Comparison of ENCODE assay signal across 8 cellular contexts in genomic region chr1:156746716-156747631, GRCh38. TPM values are rescaled to one million over a fixed set of nuclear protein-coding genes. Genes with fewer than 3 reads are reported as not detected.
DNase-seq lines count a peak whose midpoint lies in the region; ATAC-seq and TF ChIP-seq lines count a peak whose summit lies in the region.

No MANE protein-coding gene starts in this region.

- TF ChIP-seq CTCF in thoracic aorta (IDR thresholded peaks at IDR 0.05), result no peak

- peaks cover 35 to 48% of the 10 kb centered on the region in 2 donors for H3K4me1 ChIP-seq in thoracic aorta (ENCODE audit: control insufficient read depth in 1 of 2, low read depth in 2 of 2)

- H3K4me3 ChIP-seq in thoracic aorta, result peak overlapping the region; percentile 82

- peaks cover 17% of the 10 kb centered on the region for H3K36me3 ChIP-seq in thoracic aorta

- no peaks in the 10 kb centered on the region for H3K9me3 ChIP-seq in thoracic aorta

- ATAC-seq in thoracic aorta (ENCODE audit: insufficient number of reproducible peaks, low FRiP score, low read depth), result peak; percentile 27
- ATAC-seq in GM21515 (IDR thresholded peaks at IDR 0.05; ENCODE audit: unreplicated experiment), result no peak

- DNase-seq in COR-L47 (lab: John Stamatoyannopoulos, UW) (peak; percentile 81), HUDEP-2 (lab: John Stamatoyannopoulos, UW; ENCODE audit: unreplicated experiment in 76 of 76) (peak in 51 of 76 experiments; percentile 16 to 76 (median 52)), NOMO-1 (lab: John Stamatoyannopoulos, UW; ENCODE audit: unreplicated experiment in 2 of 2) (peak; percentile 17 to 22), activated gamma-delta T cell (lab: John Stamatoyannopoulos, UW) (peak; percentile 65), fibroblast of peridontal ligament (ENCODE audit: extremely low read depth) (peak; percentile 92), myocyte (ENCODE audit: low read depth) (peak; percentile 95), thoracic aorta (ENCODE audit: low spot score) (peak; percentile 93)

- H3K27me3 ChIP-seq in thoracic aorta (replicated peaks; ENCODE audit: insufficient read depth), result no peaks in the 10 kb centered on the region

- peak overlapping the region; percentile 93 to 94 for H3K27ac ChIP-seq in thoracic aorta

RNA-seq across cellular contexts. Expression of gene HDGF, which starts 4.5 kb away (rescaled TPM):
- total RNA-seq in myocyte (299 and 305 TPM in 2 replicates), thoracic aorta (100 to 1,000 TPM in 1 of 2 donors, 10 to 100 TPM in 1; 93.5 to 118 TPM)
- polyA plus RNA-seq in myocyte (2012), result 214 TPM

RNA-seq across cellular contexts. Expression of gene MRPL24, which starts 6.1 kb away (rescaled TPM):
- total RNA-seq in myocyte (60.6 and 65.6 TPM in 2 replicates), thoracic aorta (10 to 100 TPM; 22.6 to 35.6 TPM)
- 107 TPM for polyA plus RNA-seq in myocyte (2012)

RNA-seq across cellular contexts. Expression of gene ISG20L2, which starts 18.4 kb away (rescaled TPM):
- total RNA-seq in myocyte, result 12.8 and 19.7 TPM in 2 replicates
- 24.2 TPM for polyA plus RNA-seq in myocyte (2012)
- 10 to 100 TPM; 15.0 to 19.8 TPM for total RNA-seq in thoracic aorta

RNA-seq across cellular contexts. Expression of gene METTL25B, which starts 18.7 kb away (rescaled TPM):
- total RNA-seq in myocyte, result 8.9 and 13.5 TPM in 2 replicates
- polyA plus RNA-seq in myocyte (2012), result 17.0 TPM
- 10 to 100 TPM; 15.2 to 17.9 TPM for total RNA-seq in thoracic aorta

RNA-seq across cellular contexts. Expression of gene PRCC, which starts 20.4 kb away (rescaled TPM):
- total RNA-seq in myocyte, result 50.1 and 52.6 TPM in 2 replicates
- 68.2 TPM for polyA plus RNA-seq in myocyte (2012)
- total RNA-seq in thoracic aorta, result 10 to 100 TPM; 22.9 to 34.5 TPM

Comparison
In these comparisons a context has a peak if more than half of its experiments do, and no peak if none do; other contexts are left out.
1. DNase-seq: peak in every context shown above with its lines; median percentile 95 in myocyte; 93 in thoracic aorta; 92 in fibroblast of peridontal ligament; 81 in COR-L47; 65 in activated gamma-delta T cell; 52 in HUDEP-2; 20 in NOMO-1.